8 cellular contexts compared by ENCODE assay signal in the genomic region with DNA sequence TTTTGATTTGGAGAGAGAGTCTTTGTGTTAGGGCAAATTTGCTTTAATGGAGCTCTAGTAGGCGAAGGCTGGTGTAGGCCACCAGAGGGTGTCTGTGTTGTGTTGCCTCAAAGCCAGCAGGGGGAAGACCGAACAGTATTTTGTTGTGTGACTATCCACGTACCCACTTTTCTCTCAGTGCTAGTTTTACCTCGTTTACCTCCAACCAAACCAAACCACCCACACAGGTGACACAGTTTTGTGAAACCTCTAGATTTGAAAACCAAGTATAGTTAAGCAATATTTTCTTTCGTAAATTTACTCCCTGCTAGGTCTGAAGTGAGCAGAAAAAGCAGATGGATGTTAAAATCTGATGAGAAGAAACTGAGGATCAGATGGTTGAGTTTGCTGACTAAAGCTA. TPM values are rescaled to one million over a fixed set of nuclear protein-coding genes. Genes with fewer than 3 reads are reported as not detected.
DNase-seq lines count a peak whose midpoint lies in the region; TF ChIP-seq lines count a peak whose summit lies in the region.

No MANE protein-coding gene starts in this region.

- H3K4me3 Mint-ChIP-seq in HFFc6 = no peak overlapping the region

- DNase-seq in GDM1 (lab: John Stamatoyannopoulos, UW) (peak; percentile 25), HFFc6 (peak; percentile 71), NCI-H2107 treated with DMSO at 0.1 percent for 48 hours (lab: John Stamatoyannopoulos, UW; ENCODE audit: unreplicated experiment) (peak; percentile 62), cerebellum (ENCODE audit: low spot score) (peak; percentile 75), left kidney (ENCODE audit: low read depth, low spot score) (peak; percentile 85), NK-92 (lab: John Stamatoyannopoulos, UW; ENCODE audit: unreplicated experiment) (no peak)
- DNase-seq in stimulated activated CD4-positive, alpha-beta T cell treated with anti-CD3 and anti-CD28 coated beads, Interleukin-4, amount 100 ng/mL, for 1 hour = peak; percentile 43

- TF ChIP-seq CTCF in HFFc6 (IDR thresholded peaks at IDR 0.05) (peak; percentile 87), VCaP (conservative IDR thresholded peaks at IDR 0.05) (peak; percentile 95)

- H3K27ac Mint-ChIP-seq in HFFc6 = peak overlapping the region; percentile 84

- no peaks in the 10 kb centered on the region; the same call in 1 of the 2 replicates for H3K27me3 Mint-ChIP-seq in HFFc6 (ENCODE audit: insufficient read depth)

- peaks cover 12% of the 10 kb centered on the region for H3K4me1 Mint-ChIP-seq in HFFc6 (ENCODE audit: low read depth)

- no peaks in the 10 kb centered on the region for H3K9me3 Mint-ChIP-seq in HFFc6

- H3K36me3 Mint-ChIP-seq in HFFc6 (ENCODE audit: low read depth) = peaks cover 8% of the 10 kb centered on the region

- H3K27ac ChIP-seq in VCaP = peak overlapping the region; percentile 99

RNA-seq across cellular contexts. Expression of a gene that starts 36.3 kb away (rescaled TPM):
- not detected for total RNA-seq in HFFc6 (2021; fragmentation: NEBNext Ultra II Directional; extraction: Animal tissue kit (Norgen Biotek cat#: 25700))
- total RNA-seq in cerebellum = not detected

RNA-seq across cellular contexts. Expression of a gene that starts 42.5 kb away (rescaled TPM):
- total RNA-seq in HFFc6 (2021; fragmentation: NEBNext Ultra II Directional; extraction: Animal tissue kit (Norgen Biotek cat#: 25700)) = 10 to 100 TPM; 35.1 to 41.7 (median 37.1) TPM
- 26.4 TPM for total RNA-seq in cerebellum

RNA-seq across cellular contexts. Expression of a gene that starts 44.3 kb away (rescaled TPM):
- 10 to 100 TPM; 21.2 to 26.5 (median 23.5) TPM for total RNA-seq in HFFc6 (2021; fragmentation: NEBNext Ultra II Directional; extraction: Animal tissue kit (Norgen Biotek cat#: 25700))
- total RNA-seq in cerebellum = 32.9 TPM
